Comparison of ENCODE assay signal across 2 cellular contexts in the genomic region with DNA sequence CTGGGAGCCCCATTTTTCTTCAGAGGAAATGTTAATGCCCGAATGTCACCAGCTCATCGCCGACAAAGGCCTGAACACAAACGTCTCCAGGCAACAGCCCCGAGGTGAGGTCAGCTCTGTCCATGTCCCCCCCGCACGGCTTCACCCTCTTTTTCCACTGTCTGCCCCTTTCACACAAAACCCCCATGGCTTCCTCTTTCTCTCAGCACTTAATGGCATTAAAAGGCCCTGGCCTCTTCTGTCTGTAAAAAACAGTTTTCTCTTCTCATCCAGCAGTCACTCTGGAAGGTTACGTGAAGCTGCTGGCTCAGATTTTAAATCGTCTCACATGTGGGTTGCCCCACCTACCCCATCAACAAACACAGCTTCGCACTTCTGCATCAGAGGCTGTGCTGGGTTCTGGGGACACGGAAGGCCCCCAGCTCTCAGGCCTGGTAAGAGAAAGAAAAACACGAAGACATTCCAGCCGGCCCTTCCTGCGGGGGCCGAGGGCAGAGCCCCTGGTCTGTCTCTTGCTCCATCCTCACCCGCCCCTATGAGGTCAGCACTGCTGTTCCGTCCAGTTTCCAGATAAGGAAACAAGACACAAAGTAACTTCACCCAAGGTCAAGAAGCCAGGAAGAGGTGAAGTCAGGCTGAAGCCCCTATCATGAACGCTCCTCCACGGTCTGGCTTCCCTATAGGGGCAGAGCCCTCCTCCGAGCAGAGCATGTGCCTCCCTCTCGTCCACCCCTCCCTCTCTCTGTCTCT.
TF ChIP-seq lines count a peak whose summit lies in the region.

No MANE protein-coding gene starts in this region.

TF ChIP-seq in liver, 16 proteins besides CTCF, POLR2A, EP300 and RAD21:
- TF ChIP-seq REST (IDR thresholded peaks at IDR 0.05) = peak; percentile 32
- TF ChIP-seq FOXA1 (IDR thresholded peaks at IDR 0.05) = no peak
- TF ChIP-seq RXRA (IDR thresholded peaks at IDR 0.05) = peak; percentile 33 to 43
- peak; percentile 99 for TF ChIP-seq NR2F2 (IDR thresholded peaks at IDR 0.05)
- no peak for TF ChIP-seq YY1 (IDR thresholded peaks at IDR 0.05)
- TF ChIP-seq SP1 (IDR thresholded peaks at IDR 0.05) = peak; percentile 35
- TF ChIP-seq FOXA2 (IDR thresholded peaks at IDR 0.05) = no peak
- TF ChIP-seq EGR1 (IDR thresholded peaks at IDR 0.05; ENCODE audit: low read depth in 2 of 2) = no peak
- TF ChIP-seq, protein P1, sequence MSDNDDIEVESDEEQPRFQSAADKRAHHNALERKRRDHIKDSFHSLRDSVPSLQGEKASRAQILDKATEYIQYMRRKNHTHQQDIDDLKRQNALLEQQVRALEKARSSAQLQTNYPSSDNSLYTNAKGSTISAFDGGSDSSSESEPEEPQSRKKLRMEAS (IDR thresholded peaks at IDR 0.05) = no peak
- TF ChIP-seq, protein P2, sequence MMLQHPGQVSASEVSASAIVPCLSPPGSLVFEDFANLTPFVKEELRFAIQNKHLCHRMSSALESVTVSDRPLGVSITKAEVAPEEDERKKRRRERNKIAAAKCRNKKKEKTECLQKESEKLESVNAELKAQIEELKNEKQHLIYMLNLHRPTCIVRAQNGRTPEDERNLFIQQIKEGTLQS (IDR thresholded peaks at IDR 0.05) = no peak
- TF ChIP-seq ZBTB33 (IDR thresholded peaks at IDR 0.05) = no peak
- no peak for TF ChIP-seq HNF4G (IDR thresholded peaks at IDR 0.05)
- TF ChIP-seq JUND (IDR thresholded peaks at IDR 0.05) = peak in 1 of 2 donors; percentile 37
- no peak for TF ChIP-seq HNF4A (conservative IDR thresholded peaks at IDR 0.05)
- no peak for TF ChIP-seq TAF1 (conservative IDR thresholded peaks at IDR 0.05)
- TF ChIP-seq GABPA (IDR thresholded peaks at IDR 0.05 in 1 of 2, conservative IDR thresholded peaks at IDR 0.05 in 1 of 2) = no peak

TF ChIP-seq in HepG2, 621 proteins besides CTCF, POLR2A, EP300 and RAD21 (continued from another document):
- TF ChIP-seq ETV6 (CRISPR knock-in tag; conservative IDR thresholded peaks at IDR 0.05) (no peak), ZNF333 (CRISPR knock-in tag; IDR thresholded peaks at IDR 0.05; ENCODE audit: borderline replicate concordance) (no peak), XRCC5 (optimal IDR thresholded peaks at IDR 0.05; ENCODE audit: low read length) (no peak), SCMH1 (CRISPR knock-in tag; IDR thresholded peaks at IDR 0.05; ENCODE audit: borderline replicate concordance) (no peak), ZNF883 (CRISPR knock-in tag; IDR thresholded peaks at IDR 0.05; ENCODE audit: not compliant biosample characterization) (no peak), YEATS2 (CRISPR knock-in tag; IDR thresholded peaks at IDR 0.05; ENCODE audit: borderline replicate concordance) (no peak), PPARG (CRISPR knock-in tag; conservative IDR thresholded peaks at IDR 0.05) (no peak), ZNF720 (CRISPR knock-in tag; IDR thresholded peaks at IDR 0.05) (no peak)
